Comparison of ENCODE assay signal across 17 cellular contexts in genomic region chr9:16247188-16247875, GRCh38.
A peak's percentile ranks its signal among the peaks of the same experiment; 100 is the strongest.
DNase-seq lines count a peak whose midpoint lies in the region; ATAC-seq, FAIRE-seq and TF ChIP-seq lines count a peak whose summit lies in the region.
"Had no signal": no experiment of that assay in that cellular context is flagged by ENCODE, and none has a peak within 500 bp of the region (broad histone marks: within the 10 kb centered on the region; RNA-seq: fewer than 3 reads in every experiment).

No MANE protein-coding gene starts in this region.

- no peak for TF ChIP-seq RAD21 in HCT116 (IDR thresholded peaks at IDR 0.05; ENCODE audit: low read depth)

- H3K4me3 ChIP-seq in HCT116 (replicated peaks in 1 of 2; ENCODE audit: low read depth in 1 of 2, low read length in 2 of 2): no peak overlapping the region
- no peak overlapping the region for H3K4me3 ChIP-seq in keratinocyte (ENCODE audit: control insufficient read depth in 2 of 3, extremely low read depth in 1 of 3, insufficient read depth in 2 of 3, low read depth in 1 of 3, low read length in 3 of 3)
- H3K4me3 ChIP-seq: colonic mucosa, GM12878, upper lobe of left lung had no signal

- H3K27me3 ChIP-seq in HCT116 (ENCODE audit: insufficient read depth, low read length): no peaks in the 10 kb centered on the region
- no peaks in the 10 kb centered on the region for H3K27me3 ChIP-seq in keratinocyte (ENCODE audit: control insufficient read depth, extremely low read depth, insufficient read depth, low read length)
- H3K27me3 ChIP-seq: colonic mucosa, upper lobe of left lung had no signal

- CTCF ChIA-PET in HCT116 (lab: Charles Lee): no interaction called here

- no peaks in the 10 kb centered on the region for H3K9me2 ChIP-seq in HCT116 (ENCODE audit: insufficient read depth)

- POLR2A ChIA-PET in HCT116 (lab: Charles Lee): no interaction called here

- H3K36me3 ChIP-seq in HCT116 (ENCODE audit: control insufficient read depth in 1 of 2, insufficient read depth in 2 of 2, low read length in 2 of 2) (no peaks in the 10 kb centered on the region), keratinocyte (ENCODE audit: control insufficient read depth in 2 of 2, extremely low read depth in 1 of 2, insufficient read depth in 2 of 2, low read length in 2 of 2) (no peaks in the 10 kb centered on the region)
- H3K36me3 ChIP-seq: colonic mucosa, upper lobe of left lung had no signal

- H3K4me1 Mint-ChIP-seq in activated naive CD8-positive, alpha-beta T cell treated with anti-CD3 and anti-CD28 coated beads for 36 hours: no peaks in the 10 kb centered on the region

- H3K27ac ChIP-seq in HCT116 (ENCODE audit: low read depth, low read length) (no peak overlapping the region), keratinocyte (ENCODE audit: control insufficient read depth, insufficient read depth, low read length) (no peak overlapping the region)
- H3K27ac ChIP-seq: colonic mucosa, upper lobe of left lung had no signal

- H3K4me3 Mint-ChIP-seq in activated naive CD8-positive, alpha-beta T cell treated with anti-CD3 and anti-CD28 coated beads for 36 hours: no peak overlapping the region

- H3K9me3 Mint-ChIP-seq in activated naive CD8-positive, alpha-beta T cell treated with anti-CD3 and anti-CD28 coated beads for 36 hours: no peaks in the 10 kb centered on the region

- TF ChIP-seq CTCF in HCT116 (IDR thresholded peaks at IDR 0.05 in 2 of 3, conservative IDR thresholded peaks at IDR 0.05 in 1 of 3; ENCODE audit: borderline replicate concordance in 1 of 3, insufficient read depth in 1 of 3, low read depth in 2 of 3, low read length in 2 of 3) (no peak), keratinocyte (optimal IDR thresholded peaks at IDR 0.05 in 1 of 3, IDR thresholded peaks at IDR 0.05 in 1 of 3, conservative IDR thresholded peaks at IDR 0.05 in 1 of 3; ENCODE audit: extremely low read depth in 1 of 3, insufficient read depth in 2 of 3, low read length in 3 of 3) (no peak)

- H3K9me3 ChIP-seq in HCT116 (ENCODE audit: control insufficient read depth in 1 of 2, insufficient read depth in 1 of 2, low read depth in 1 of 2, low read length in 2 of 2) (no peaks in the 10 kb centered on the region), keratinocyte (ENCODE audit: control insufficient read depth, low read depth, low read length) (no peaks in the 10 kb centered on the region)
- H3K9me3 ChIP-seq: colonic mucosa, upper lobe of left lung had no signal

- H3K4me2 ChIP-seq in HCT116 (ENCODE audit: low read length) (peak overlapping the region; percentile 49), keratinocyte (ENCODE audit: control insufficient read depth, extremely low read depth, insufficient read depth, low read depth, low read length) (no peak overlapping the region)

- intact Hi-C loops in HCT116 (cut with micrococcal nuclease): no loop called here

- H3K9ac ChIP-seq in HCT116 (ENCODE audit: low read length) (no peak overlapping the region), keratinocyte (ENCODE audit: control insufficient read depth, extremely low read depth, insufficient read depth, low read length) (no peak overlapping the region)

- peak; percentile 70 for DNase-seq in A172 (ENCODE audit: low spot score)
- no peak for DNase-seq in HCT116 (ENCODE audit: low read depth, low spot score)
- DNase-seq in astrocyte of the hippocampus (ENCODE audit: low read depth, low spot score): peak; percentile 65
- DNase-seq in keratinocyte (ENCODE audit: low read depth, low spot score): peak; percentile 36
- no peak for DNase-seq in GM12891 (ENCODE audit: insufficient read length, low spot score)
- DNase-seq in activated naive CD8-positive, alpha-beta T cell treated with anti-CD3 and anti-CD28 coated beads for 36 hours: no peak
- no peak for DNase-seq in mucosa of gallbladder (ENCODE audit: low spot score)
- DNase-seq: activated naive CD4-positive, alpha-beta T cell treated with anti-CD3 and anti-CD28 coated beads, Interleukin-2, amount 50 U/mL, for 16 hours; colonic mucosa; DMS153; NCI-H1436 treated with DMSO at 0.1 percent for 48 hours; NCI-H69; SHP77; stimulated activated CD4-positive, alpha-beta T cell treated with anti-CD3 and anti-CD28 coated beads, Interleukin-12 subunit alpha, Interleukin-12 subunit beta, amount 100 ng/mL, for 4 hours; upper lobe of left lung had no signal

- H3K79me2 ChIP-seq in HCT116 (ENCODE audit: insufficient read depth, low read length) (no peaks in the 10 kb centered on the region), keratinocyte (ENCODE audit: control insufficient read depth, insufficient read depth, low read length) (no peaks in the 10 kb centered on the region)

- H3K4me1 ChIP-seq in HCT116 (ENCODE audit: control insufficient read depth in 1 of 2, insufficient read depth in 2 of 2, low read length in 2 of 2) (peaks cover 0 to 14% of the 10 kb centered on the region in 2 experiments; a peak in 2 of 4 replicates), keratinocyte (ENCODE audit: control insufficient read depth, extremely low read depth, insufficient read depth, low read length) (peaks cover 9% of the 10 kb centered on the region)
- H3K4me1 ChIP-seq: colonic mucosa, upper lobe of left lung had no signal

- H3K9me1 ChIP-seq in keratinocyte (ENCODE audit: control insufficient read depth, extremely low read depth, insufficient read depth, low read length): no peaks in the 10 kb centered on the region

- H4K20me1 ChIP-seq in HCT116 (ENCODE audit: insufficient read depth) (no peaks in the 10 kb centered on the region), keratinocyte (ENCODE audit: control insufficient read depth, extremely low read depth, insufficient read depth, low read length) (no peaks in the 10 kb centered on the region)

- H3K36me3 Mint-ChIP-seq in activated naive CD8-positive, alpha-beta T cell treated with anti-CD3 and anti-CD28 coated beads for 36 hours: peaks cover 1% of the 10 kb centered on the region

- RAD21 ChIA-PET in HCT116 (lab: Charles Lee; ENCODE audit: low non-redundant PET in 1 of 2, low total read pairs in 2 of 2, uncharacterized antibody in 2 of 2, unreplicated experiment in 2 of 2): no interaction called here

- FAIRE-seq in keratinocyte (lab: Jason Lieb, UNC): peak; percentile 78
- FAIRE-seq in GM12891 (lab: Jason Lieb, UNC): no peak
- FAIRE-seq: GM12878 had no signal

- ATAC-seq in HCT116 (no peak), HG03196 (IDR thresholded peaks at IDR 0.05; ENCODE audit: unreplicated experiment) (no peak)
- ATAC-seq: GM12878 had no signal

- H2AFZ ChIP-seq in HCT116 (ENCODE audit: low read depth, low read length, poor library complexity, severe bottlenecking): no peak overlapping the region
- no peak overlapping the region for H2AFZ ChIP-seq in keratinocyte (ENCODE audit: control insufficient read depth, low read length)

- H3K27ac Mint-ChIP-seq in activated naive CD8-positive, alpha-beta T cell treated with anti-CD3 and anti-CD28 coated beads for 36 hours: no peak overlapping the region

- no peak for TF ChIP-seq POLR2A in HCT116 (IDR thresholded peaks at IDR 0.05; ENCODE audit: borderline replicate concordance, extremely low read depth, insufficient read depth, insufficient read length)
- no peak for TF ChIP-seq POLR2A in GM12891 (IDR thresholded peaks at IDR 0.05; ENCODE audit: low read depth, low read length)

- dilution Hi-C loops in keratinocyte (cut with MboI; ENCODE audit: extremely low pct_ligation_motif_present, low sequenced_read_pairs): loop anchor here (25.0 kb wide), 1 partner anchor 390 kb away; no protein-coding TSS in a partner anchor

- H3K27me3 Mint-ChIP-seq in activated naive CD8-positive, alpha-beta T cell treated with anti-CD3 and anti-CD28 coated beads for 36 hours: no peaks in the 10 kb centered on the region

- BruUV-seq in HCT116 (replicated peaks; lab: Mats Ljungman, UMichigan): no TSS peak

TF ChIP-seq in HCT116, 20 proteins besides CTCF, POLR2A, EP300 and RAD21:
- TF ChIP-seq FOSL1 (IDR thresholded peaks at IDR 0.05; ENCODE audit: low read depth): 0 out of 2 replicates have a peak, but pooled peaks have one; percentile 16
- no peak for TF ChIP-seq ZBTB33 (IDR thresholded peaks at IDR 0.05; ENCODE audit: extremely low read depth, insufficient replicate concordance, low read length)

TF ChIP-seq in GM12891, 5 proteins besides CTCF, POLR2A, EP300 and RAD21:
- TF ChIP-seq SPI1 (IDR thresholded peaks at IDR 0.05; ENCODE audit: low read depth, low read length) (no peak), TAF1 (IDR thresholded peaks at IDR 0.05; ENCODE audit: low read depth, low read length) (no peak)

Comparison
In these comparisons a context has a peak if more than half of its experiments do, and no peak if none do; other contexts are left out.
1. DNase-seq: peak in A172 (single experiment), astrocyte of the hippocampus (single experiment) and keratinocyte (single experiment); none in HCT116 (single experiment), GM12891 (single experiment), activated naive CD8-positive, alpha-beta T cell treated with anti-CD3 and anti-CD28 coated beads for 36 hours (single experiment) and mucosa of gallbladder (single experiment).